Comparison of ENCODE assay signal across 11 cellular contexts in genomic region chr15:91723959-91724358, GRCh38.
"Had no signal": no experiment of that assay in that cellular context is flagged by ENCODE, and none has a peak within 500 bp of the region (broad histone marks: within the 10 kb centered on the region; RNA-seq: fewer than 3 reads in every experiment).

No MANE protein-coding gene starts in this region.

- H2AFZ ChIP-seq: GM23248, GM23338 had no signal

- H3K4me2 ChIP-seq: GM23338 had no signal

- H3K9me3 ChIP-seq: HAP-1 had no signal

- H3K4me3 Mint-ChIP-seq: GM23338, H9, HFFc6 had no signal

- H3K9ac ChIP-seq: GM23248 had no signal

- H3K4me1 Mint-ChIP-seq: GM23338, H9 had no signal

- H3K36me3 ChIP-seq: HAP-1 had no signal

- FAIRE-seq: H1, H54 had no signal

- DNase-seq: GM23248, GOT3, H7, H9, HCEC 1CT, HFFc6 had no signal

- ATAC-seq: GM23338, HCT116 had no signal

- H3K9me3 Mint-ChIP-seq: GM23338, H9 had no signal

- H3K4me1 ChIP-seq: HAP-1 had no signal

- H3K4me3 ChIP-seq: GM23248, GM23338, HAP-1 had no signal

- H3K27ac Mint-ChIP-seq: GM23338, H9, HFFc6 had no signal

- H3K27ac ChIP-seq: GM23248 had no signal
